Comparison of ENCODE assay signal across 27 cellular contexts in genomic region chr9:106074006-106074405, GRCh38.
"Had no signal": no experiment of that assay in that cellular context is flagged by ENCODE, and none has a peak within 500 bp of the region (broad histone marks: within the 10 kb centered on the region; RNA-seq: fewer than 3 reads in every experiment).

No MANE protein-coding gene starts in this region.

- FAIRE-seq: small intestine had no signal

- H3K27ac ChIP-seq: neural progenitor cell, ovary, parathyroid adenoma, psoas muscle, right lobe of liver, sigmoid colon, suprapubic skin, testis, tibial artery, transverse colon, upper lobe of right lung, uterus had no signal

- H3K4me2 ChIP-seq: neural progenitor cell had no signal

- H3K9me3 ChIP-seq: ovary, psoas muscle, right lobe of liver, sigmoid colon, suprapubic skin, testis, tibial artery, transverse colon, upper lobe of right lung, uterus had no signal

- H3K79me2 ChIP-seq: parathyroid adenoma had no signal

- H3K4me3 ChIP-seq: neural progenitor cell, ovary, psoas muscle, right lobe of liver, sigmoid colon, suprapubic skin, testis, tibial artery, transverse colon, upper lobe of right lung, uterus had no signal

- H3K36me3 ChIP-seq: neural progenitor cell, ovary, right lobe of liver, sigmoid colon, suprapubic skin, tibial artery, transverse colon, upper lobe of right lung, uterus had no signal

- H2AFZ ChIP-seq: neural progenitor cell, parathyroid adenoma had no signal

- H3K27me3 ChIP-seq: neural progenitor cell, ovary, right lobe of liver, sigmoid colon, suprapubic skin, testis, tibial artery, transverse colon, upper lobe of right lung, uterus had no signal

- ATAC-seq: natural killer cell; psoas muscle; right cardiac atrium; right lobe of liver; stimulated activated memory B cell treated with anti-CD40 and anti-IgM and Interleukin-4, amounts not matched to agents 10 μg/mL and 1 μg/mL and 100 μg/mL, for 72 hours; stimulated activated naive CD8-positive, alpha-beta T cell treated with anti-CD3 and anti-CD28 coated beads, Interleukin-15, amount 100 ng/mL, for 72 hours; stimulated activated naive CD8-positive, alpha-beta T cell treated with anti-CD3 and anti-CD28 coated beads, Interleukin-15, Interleukin-2, amounts not matched to agents 100 U/mL and 50 U/mL, for 24 hours; upper lobe of right lung had no signal

- DNase-seq: natural killer cell; occipital lobe; ovary; posterior cingulate gyrus; psoas muscle; right cardiac atrium; right lobe of liver; sigmoid colon; small intestine; stimulated activated CD4-positive, alpha-beta T cell treated with anti-CD3 and anti-CD28 coated beads, Interleukin-15, amount 100 ng/mL, for 24 hours; stimulated activated CD4-positive, alpha-beta T cell treated with anti-CD3 and anti-CD28 coated beads, Interleukin-2, amount 100 ng/mL, for 24 hours; stimulated activated CD4-positive, alpha-beta T cell treated with anti-CD3 and anti-CD28 coated beads, Interleukin-2, amount 100 ng/mL, for 48 hours; stimulated activated CD4-positive, alpha-beta T cell treated with anti-CD3 and anti-CD28 coated beads, Interleukin-4, amount 100 ng/mL, for 24 hours; stimulated activated CD8-positive, alpha-beta memory T cell treated with anti-CD3 and anti-CD28 coated beads, Interleukin-4, amount 100 ng/mL, for 48 hours; stimulated activated naive CD4-positive, alpha-beta T cell; stimulated activated naive CD8-positive, alpha-beta T cell treated with anti-CD3 and anti-CD28 coated beads, Interleukin-15, amount 100 ng/mL, for 72 hours; stimulated activated naive CD8-positive, alpha-beta T cell treated with anti-CD3 and anti-CD28 coated beads, Interleukin-15, Interleukin-2, amounts not matched to agents 100 U/mL and 50 U/mL, for 24 hours; substantia nigra; testis; tibial artery; transverse colon; upper lobe of right lung; uterus had no signal

- H3K9ac ChIP-seq: neural progenitor cell, parathyroid adenoma had no signal

- H3K4me1 ChIP-seq: parathyroid adenoma, psoas muscle, sigmoid colon, suprapubic skin, testis, tibial artery, transverse colon, upper lobe of right lung, uterus had no signal
